Comparison of ENCODE assay signal across 8 cellular contexts in the genomic region with DNA sequence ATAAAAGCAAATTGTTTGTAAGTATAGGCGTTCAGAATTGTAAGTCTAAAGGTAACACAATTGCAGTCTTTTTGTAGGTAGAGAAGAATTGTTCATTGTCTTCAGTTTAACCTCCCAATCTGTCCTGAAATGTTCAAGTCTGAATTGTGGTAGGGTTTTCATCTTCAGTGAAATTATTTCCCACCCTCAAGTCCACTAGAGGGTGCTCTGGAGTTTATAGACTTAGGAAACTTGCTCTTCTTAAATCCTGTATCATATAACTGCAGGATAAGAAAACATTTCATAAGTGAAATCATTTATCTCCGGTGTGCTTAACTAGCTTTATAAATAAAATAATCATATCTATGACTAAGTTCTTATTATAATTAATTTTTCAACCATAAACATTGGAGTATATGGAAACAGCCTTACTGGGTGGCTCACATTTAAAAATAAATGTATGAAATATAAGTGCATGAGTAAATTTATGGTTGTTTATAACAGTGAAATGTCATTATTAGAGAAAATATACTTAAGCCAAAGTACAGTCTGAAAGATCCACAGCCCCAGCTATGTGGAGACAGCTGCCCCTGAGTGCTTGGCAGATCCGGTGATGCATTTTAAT.
DNase-seq lines count a peak whose midpoint lies in the region; ATAC-seq lines count a peak whose summit lies in the region.

No MANE protein-coding gene starts in this region.

- H3K4me3 ChIP-seq in HUES6 (ENCODE audit: low read depth, low read length): no peak overlapping the region
- no peak overlapping the region for H3K4me3 ChIP-seq in mesendoderm (ENCODE audit: low read length)

- H3K23ac ChIP-seq in mesendoderm (ENCODE audit: low read length): no peak overlapping the region

- H3K9me3 ChIP-seq in HUES6 (ENCODE audit: control insufficient read depth, insufficient read depth, low read depth, low read length): no peaks in the 10 kb centered on the region

- H3K9ac ChIP-seq in HUES6 (ENCODE audit: low read length) (no peak overlapping the region), mesendoderm (ENCODE audit: low read length) (no peak overlapping the region)

- H3K27me3 ChIP-seq in HUES6 (ENCODE audit: control insufficient read depth, insufficient read depth, low read length) (no peaks in the 10 kb centered on the region), mesendoderm (ENCODE audit: insufficient read depth, low read length, poor library complexity) (no peaks in the 10 kb centered on the region)

- H3K4me2 ChIP-seq in mesendoderm (ENCODE audit: low read length): no peak overlapping the region

- ATAC-seq in HG03565 (IDR thresholded peaks at IDR 0.05; ENCODE audit: unreplicated experiment) (no peak), HG02759 (IDR thresholded peaks at IDR 0.05; ENCODE audit: unreplicated experiment) (no peak), HG03025 (IDR thresholded peaks at IDR 0.05; ENCODE audit: low FRiP score, unreplicated experiment) (no peak)

- H3K4me1 ChIP-seq in HUES6 (ENCODE audit: control insufficient read depth, insufficient read depth, low read length): peaks cover 13% of the 10 kb centered on the region; the same call in 1 of the 2 replicates
- H3K4me1 ChIP-seq in mesendoderm (ENCODE audit: control insufficient read depth, low read depth, low read length): peaks cover 2% of the 10 kb centered on the region

- H3K27ac ChIP-seq in HUES6 (ENCODE audit: low read depth, low read length) (peak overlapping the region; percentile 7; the same call in 1 of the 2 replicates), mesendoderm (ENCODE audit: low read depth, low read length) (peak overlapping the region; percentile 5)

- H4K5ac ChIP-seq in mesendoderm (ENCODE audit: low read length): no peak overlapping the region

- H3K79me2 ChIP-seq in mesendoderm (ENCODE audit: control insufficient read depth, insufficient read depth, low read length): peaks cover 7% of the 10 kb centered on the region

- no peak overlapping the region for H4K8ac ChIP-seq in mesendoderm (ENCODE audit: low read depth, low read length)

- H3K79me1 ChIP-seq in mesendoderm (ENCODE audit: low read length): peaks cover 10% of the 10 kb centered on the region

- no peak overlapping the region for H2BK5ac ChIP-seq in mesendoderm (ENCODE audit: low read length)

- H3K36me3 ChIP-seq in HUES6 (ENCODE audit: control insufficient read depth, insufficient read depth, low read length) (peaks cover 66% of the 10 kb centered on the region), mesendoderm (ENCODE audit: control insufficient read depth, insufficient read depth, low read length) (peaks cover 7% of the 10 kb centered on the region)

- H2BK120ac ChIP-seq in mesendoderm (ENCODE audit: low read depth, low read length): no peak overlapping the region

- DNase-seq in DMS53 (lab: John Stamatoyannopoulos, UW): peak; percentile 78
- peak; percentile 61 for DNase-seq in OCI-M1 (lab: John Stamatoyannopoulos, UW)
- peak; percentile 38 to 67 for DNase-seq in dermis microvascular lymphatic vessel endothelial cell (ENCODE audit: low read depth in 2 of 2)
- peak; percentile 48 for DNase-seq in mesendoderm

- no CpG with 5 or more reads among the region's 3 CpGs for WGBS in mesendoderm (ENCODE audit: extremely low coverage, insufficient coverage, low lambda C conversion rate)

- no peak overlapping the region for H3K4ac ChIP-seq in mesendoderm (ENCODE audit: low read depth, low read length)

- no peak overlapping the region for H2AK5ac ChIP-seq in mesendoderm (ENCODE audit: low read length)

- H2BK15ac ChIP-seq in mesendoderm (replicated peaks; ENCODE audit: low read depth): no peak overlapping the region

- H3K18ac ChIP-seq in mesendoderm (ENCODE audit: low read length): no peak overlapping the region

- H3K56ac ChIP-seq in mesendoderm (ENCODE audit: low read length): no peak overlapping the region
